In genomic region chr17:57987582-57988300, GRCh38 we compare ENCODE assay signal across 1 cellular context.
TF ChIP-seq lines count a peak whose summit lies in the region.

VEZF1 (minus strand) TSS chr17:57988254; CDS start chr17:57988111, 143 bp downstream.

TF ChIP-seq in IMR-90, 13 proteins besides CTCF, POLR2A, EP300 and RAD21 (continued from another document):
- TF ChIP-seq USF2 (IDR thresholded peaks at IDR 0.05; ENCODE audit: low read depth, low read length): no peak
- TF ChIP-seq MXI1 (IDR thresholded peaks at IDR 0.05; ENCODE audit: borderline replicate concordance, low read depth, low read length): no peak
- TF ChIP-seq BHLHE40 (IDR thresholded peaks at IDR 0.05; ENCODE audit: low read depth, low read length): peak; percentile 39; the same call in 1 of the 2 replicates
